In genomic region chr20:20710443-20710842, GRCh38 we compare ENCODE assay signal across 10 cellular contexts. TPM values are rescaled to one million over a fixed set of nuclear protein-coding genes. Genes with fewer than 3 reads are reported as not detected.
DNase-seq lines count a peak whose midpoint lies in the region; ATAC-seq and TF ChIP-seq lines count a peak whose summit lies in the region.
"Had no signal": no experiment of that assay in that cellular context is flagged by ENCODE, and none has a peak within 500 bp of the region (broad histone marks: within the 10 kb centered on the region; RNA-seq: fewer than 3 reads in every experiment).

No MANE protein-coding gene starts in this region.

- no peak overlapping the region for H3K27ac ChIP-seq in iPS-20b (ENCODE audit: low read length)
- no peak overlapping the region for H3K27ac ChIP-seq in smooth muscle cell (ENCODE audit: low read depth)
- no peak overlapping the region for H3K27ac ChIP-seq in foreskin keratinocyte

- H3F3A ChIP-seq in smooth muscle cell (ENCODE audit: low read depth), result no peaks in the 10 kb centered on the region

- peak overlapping the region; percentile 96 for H3K4me3 Mint-ChIP-seq in T-helper 2 cell treated with Interferon-gamma antibody and Interleukin-4, amounts not matched to agents 5 μg/mL and 100 μg/mL, for 36 hours
- H3K4me3 Mint-ChIP-seq in activated CD4-positive, alpha-beta memory T cell treated with anti-CD3 and anti-CD28 coated beads, Interleukin-2, amount 10 ng/mL, durations not matched to agents 7 days and 5 days, result peak overlapping the region; percentile 86

- H3K9me3 Mint-ChIP-seq in T-helper 2 cell treated with Interferon-gamma antibody and Interleukin-4, amounts not matched to agents 5 μg/mL and 100 μg/mL, for 36 hours, result no peaks in the 10 kb centered on the region
- no peaks in the 10 kb centered on the region for H3K9me3 Mint-ChIP-seq in activated CD4-positive, alpha-beta memory T cell treated with anti-CD3 and anti-CD28 coated beads, Interleukin-2, amount 10 ng/mL, durations not matched to agents 7 days and 5 days
- H3K9me3 Mint-ChIP-seq: dendritic cell treated with granulocyte-macrophage colony-stimulating factor and Interleukin-4, amounts not matched to agents 40 ng/mL and 50 ng/mL, for 4 days had no signal

- H3K27me3 ChIP-seq in iPS-20b (ENCODE audit: insufficient read depth, low read length), result no peaks in the 10 kb centered on the region
- no peaks in the 10 kb centered on the region for H3K27me3 ChIP-seq in smooth muscle cell (ENCODE audit: low read depth)
- no peaks in the 10 kb centered on the region for H3K27me3 ChIP-seq in foreskin keratinocyte

- TF ChIP-seq CTCF in smooth muscle cell (IDR thresholded peaks at IDR 0.05; ENCODE audit: borderline replicate concordance, insufficient read depth, poor library complexity, severe bottlenecking) (no peak), foreskin keratinocyte (conservative IDR thresholded peaks at IDR 0.05) (no peak)

- H3K4me1 ChIP-seq in iPS-20b (ENCODE audit: insufficient read depth, low read length) (peaks cover 14% of the 10 kb centered on the region), smooth muscle cell (ENCODE audit: low read depth) (peaks cover 12% of the 10 kb centered on the region), foreskin keratinocyte (no peaks in the 10 kb centered on the region)

- H3K9me3 ChIP-seq in iPS-20b (ENCODE audit: insufficient read depth, low read depth, low read length) (no peaks in the 10 kb centered on the region), smooth muscle cell (replicated peaks; ENCODE audit: low read depth) (no peaks in the 10 kb centered on the region)

- H3K4me3 ChIP-seq in iPS-20b (ENCODE audit: low read length) (peak overlapping the region; percentile 82), smooth muscle cell (peak overlapping the region; percentile 95)

- no peak overlapping the region for H3K9ac ChIP-seq in iPS-20b (ENCODE audit: low read depth, low read length)
- H3K9ac ChIP-seq in smooth muscle cell (ENCODE audit: low read depth), result no peak overlapping the region

- H3K4me2 ChIP-seq in smooth muscle cell, result no peak overlapping the region

- ATAC-seq in foreskin keratinocyte (no peak), GM18517 (IDR thresholded peaks at IDR 0.05; ENCODE audit: unreplicated experiment) (no peak)

- DNase-seq in T-helper 2 cell treated with Interferon-gamma antibody and Interleukin-4, amounts not matched to agents 5 μg/mL and 100 μg/mL, for 36 hours (ENCODE audit: low spot score), result no peak
- DNase-seq in T-helper 2 cell (no peak), smooth muscle cell (lab: John Stamatoyannopoulos, UW; ENCODE audit: unreplicated experiment) (no peak), foreskin keratinocyte (no peak), NCI-H2227 treated with DMSO at 0.1 percent for 48 hours (lab: John Stamatoyannopoulos, UW) (no peak)
- DNase-seq in activated CD4-positive, alpha-beta memory T cell treated with anti-CD3 and anti-CD28 coated beads, Interleukin-2, amount 10 ng/mL, durations not matched to agents 7 days and 5 days, result no peak
- DNase-seq: NCI-H1092 treated with DMSO at 0.1 percent for 48 hours had no signal

- CTCF ChIA-PET in activated CD4-positive, alpha-beta memory T cell treated with anti-CD3 and anti-CD28 coated beads, Interleukin-2, amount 10 ng/mL, durations not matched to agents 7 days and 5 days (lab: Charles Lee), result interaction anchor here (0.7 to 1.8 kb wide), 2 partner anchors 51 to 117 kb away, joined by 3 read pairs; no protein-coding TSS in a partner anchor

- no peak overlapping the region for H2AFZ ChIP-seq in smooth muscle cell (ENCODE audit: low read depth)

- peaks cover 10% of the 10 kb centered on the region for H3K79me2 ChIP-seq in smooth muscle cell (ENCODE audit: low read depth)

- H3K27ac Mint-ChIP-seq in T-helper 2 cell treated with Interferon-gamma antibody and Interleukin-4, amounts not matched to agents 5 μg/mL and 100 μg/mL, for 36 hours, result peak overlapping the region; percentile 92
- H3K27ac Mint-ChIP-seq in activated CD4-positive, alpha-beta memory T cell treated with anti-CD3 and anti-CD28 coated beads, Interleukin-2, amount 10 ng/mL, durations not matched to agents 7 days and 5 days, result peak overlapping the region; percentile 84
- H3K27ac Mint-ChIP-seq: dendritic cell treated with granulocyte-macrophage colony-stimulating factor and Interleukin-4, amounts not matched to agents 40 ng/mL and 50 ng/mL, for 4 days had no signal

- 100% methylated on average over 1 of the region's 1 CpG for WGBS in smooth muscle cell (ENCODE audit: low lambda C conversion rate)

- H3K4me1 Mint-ChIP-seq in T-helper 2 cell treated with Interferon-gamma antibody and Interleukin-4, amounts not matched to agents 5 μg/mL and 100 μg/mL, for 36 hours (ENCODE audit: low read depth), result peaks cover 40% of the 10 kb centered on the region
- H3K4me1 Mint-ChIP-seq in activated CD4-positive, alpha-beta memory T cell treated with anti-CD3 and anti-CD28 coated beads, Interleukin-2, amount 10 ng/mL, durations not matched to agents 7 days and 5 days, result peaks cover 29% of the 10 kb centered on the region

- POLR2A ChIA-PET in activated CD4-positive, alpha-beta memory T cell treated with anti-CD3 and anti-CD28 coated beads, Interleukin-2, amount 10 ng/mL, durations not matched to agents 7 days and 5 days (lab: Charles Lee), result interaction anchor here (0.7 kb wide), 1 partner anchor 25 kb away, joined by 3 read pairs; no protein-coding TSS in a partner anchor

- H3K36me3 ChIP-seq in iPS-20b (ENCODE audit: insufficient read depth, low read depth, low read length) (no peaks in the 10 kb centered on the region), smooth muscle cell (ENCODE audit: low read depth) (no peaks in the 10 kb centered on the region)

- peaks cover 13% of the 10 kb centered on the region for H3K36me3 Mint-ChIP-seq in T-helper 2 cell treated with Interferon-gamma antibody and Interleukin-4, amounts not matched to agents 5 μg/mL and 100 μg/mL, for 36 hours (ENCODE audit: low read depth)
- peaks cover 8% of the 10 kb centered on the region for H3K36me3 Mint-ChIP-seq in activated CD4-positive, alpha-beta memory T cell treated with anti-CD3 and anti-CD28 coated beads, Interleukin-2, amount 10 ng/mL, durations not matched to agents 7 days and 5 days (ENCODE audit: low read depth)

- no peaks in the 10 kb centered on the region for H3K27me3 Mint-ChIP-seq in T-helper 2 cell treated with Interferon-gamma antibody and Interleukin-4, amounts not matched to agents 5 μg/mL and 100 μg/mL, for 36 hours (ENCODE audit: low read depth)
- no peaks in the 10 kb centered on the region for H3K27me3 Mint-ChIP-seq in activated CD4-positive, alpha-beta memory T cell treated with anti-CD3 and anti-CD28 coated beads, Interleukin-2, amount 10 ng/mL, durations not matched to agents 7 days and 5 days
- H3K27me3 Mint-ChIP-seq: dendritic cell treated with granulocyte-macrophage colony-stimulating factor and Interleukin-4, amounts not matched to agents 40 ng/mL and 50 ng/mL, for 4 days had no signal

- H4K20me1 ChIP-seq in smooth muscle cell (ENCODE audit: low read depth), result no peaks in the 10 kb centered on the region

RNA-seq across cellular contexts. Expression of gene RALGAPA2, which starts 2.0 kb away (rescaled TPM):
- 10 to 100 TPM; 16.5 to 20.6 TPM for total RNA-seq in activated CD4-positive, alpha-beta memory T cell treated with anti-CD3 and anti-CD28 coated beads, Interleukin-2, amount 10 ng/mL, durations not matched to agents 7 days and 5 days
- total RNA-seq in smooth muscle cell (5.7 and 6.2 TPM in 2 replicates), foreskin keratinocyte (5.7 and 5.9 TPM in 2 replicates)
- polyA plus RNA-seq in smooth muscle cell (2.8 and 3.5 TPM in 2 replicates), foreskin keratinocyte (0.87 and 1.0 TPM in 2 replicates)
